In the genomic region with DNA sequence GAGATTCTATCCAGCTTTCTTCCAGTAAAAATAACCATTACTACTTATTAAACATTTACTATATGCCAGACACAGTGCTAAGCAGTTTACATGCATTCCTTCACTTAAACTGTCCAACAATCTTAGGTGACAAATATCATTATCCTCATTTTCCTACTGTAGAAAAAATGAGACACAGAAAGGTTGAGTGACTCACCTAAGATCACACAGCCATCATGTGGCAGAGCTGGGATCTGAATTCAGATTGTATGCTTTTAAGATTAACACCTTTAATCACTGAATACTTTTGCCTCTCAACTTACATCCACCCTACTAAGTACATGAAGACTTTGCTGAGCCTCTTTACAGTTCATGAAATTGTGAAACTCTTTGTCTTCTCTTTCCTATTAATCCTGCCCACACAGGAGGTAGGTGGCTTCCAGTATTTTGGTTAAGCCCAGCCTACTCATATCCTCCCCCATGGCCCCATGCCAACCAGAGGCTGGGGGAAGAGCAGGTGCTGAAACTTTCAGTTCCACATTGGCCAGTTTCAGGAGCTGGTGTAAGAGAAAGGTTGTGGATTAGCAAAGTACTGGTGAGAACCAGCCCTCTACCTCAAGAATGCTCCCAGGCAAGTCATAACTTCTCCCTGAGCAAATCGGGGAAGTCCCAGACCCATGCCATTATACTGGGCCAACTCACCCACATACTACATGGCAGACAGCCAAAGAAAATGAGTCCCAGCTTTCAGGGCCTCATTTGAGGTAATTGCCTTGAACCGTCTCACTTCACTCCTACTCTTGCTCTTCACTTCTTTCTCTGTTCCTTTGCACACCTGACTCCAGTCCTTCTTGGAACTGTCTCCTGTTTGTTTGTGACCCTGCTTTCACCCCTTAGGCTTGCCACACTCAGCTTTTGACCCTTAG, we compare ENCODE assay signal across 9 cellular contexts.
A peak's percentile ranks its signal among the peaks of the same experiment; 100 is the strongest.
DNase-seq lines count a peak whose midpoint lies in the region; ATAC-seq and TF ChIP-seq lines count a peak whose summit lies in the region.
"Had no signal": no experiment of that assay in that cellular context is flagged by ENCODE, and none has a peak within 500 bp of the region (broad histone marks: within the 10 kb centered on the region; RNA-seq: fewer than 3 reads in every experiment).

No MANE protein-coding gene starts in this region.

- no peak for TF ChIP-seq CTCF in MCF 10A (IDR thresholded peaks at IDR 0.05; ENCODE audit: unreplicated experiment)

- H3K36me3 Mint-ChIP-seq in MCF 10A (ENCODE audit: insufficient read depth, unreplicated experiment) (no peaks in the 10 kb centered on the region), T-helper 17 cell (ENCODE audit: low read depth) (no peaks in the 10 kb centered on the region)
- H3K36me3 Mint-ChIP-seq: IgD-negative memory B cell had no signal

- DNase-seq in HS-27A (ENCODE audit: low read depth) (peak; percentile 8), MCF 10A (ENCODE audit: unreplicated experiment) (peak; percentile 96), NCI-H2107 treated with DMSO at 0.1 percent for 48 hours (lab: John Stamatoyannopoulos, UW; ENCODE audit: unreplicated experiment) (no peak), T-helper 17 cell (no peak), NCI-H2227 treated with DMSO at 0.1 percent for 48 hours (lab: John Stamatoyannopoulos, UW) (no peak), NCI-H748 treated with DMSO at 0.1 percent for 48 hours (lab: John Stamatoyannopoulos, UW) (no peak)

- intact Hi-C loops in MCF 10A (cut with micrococcal nuclease) = loop anchor here (1.0 kb wide), 1 partner anchor 23 kb away; no protein-coding TSS in a partner anchor

- CTCF ChIA-PET in MCF 10A (lab: Yijun Ruan, JAX) = interaction anchor here (0.5 to 1.3 kb wide), 2 partner anchors 12 to 571 kb away, joined by 3 read pairs; no protein-coding TSS in a partner anchor

- H3K27me3 Mint-ChIP-seq in MCF 10A (ENCODE audit: insufficient read depth, unreplicated experiment) = peaks cover 77% of the 10 kb centered on the region
- no peaks in the 10 kb centered on the region for H3K27me3 Mint-ChIP-seq in T-helper 17 cell
- H3K27me3 Mint-ChIP-seq: IgD-negative memory B cell had no signal

- H3K27ac Mint-ChIP-seq in MCF 10A (ENCODE audit: low read depth, unreplicated experiment) (no peak overlapping the region), T-helper 17 cell (no peak overlapping the region)

- H3K4me3 Mint-ChIP-seq in MCF 10A (ENCODE audit: unreplicated experiment) = no peak overlapping the region
- H3K4me3 Mint-ChIP-seq in T-helper 17 cell = no peak overlapping the region
- H3K4me3 Mint-ChIP-seq: IgD-negative memory B cell had no signal

- no TSS peak for BruUV-seq in MCF 10A (replicated peaks; lab: Mats Ljungman, UMichigan)

- H3K4me1 Mint-ChIP-seq in MCF 10A (ENCODE audit: insufficient read depth, unreplicated experiment) (peaks cover 21% of the 10 kb centered on the region), T-helper 17 cell (no peaks in the 10 kb centered on the region)
- H3K4me1 Mint-ChIP-seq: IgD-negative memory B cell had no signal

- no peaks in the 10 kb centered on the region for H3K9me3 ChIP-seq in T-helper 17 cell (ENCODE audit: control insufficient read depth, low read length, poor library complexity, severe bottlenecking)

- ATAC-seq in GM18508 (IDR thresholded peaks at IDR 0.05; ENCODE audit: insufficient read depth, unreplicated experiment) (peak; percentile 89), GM21619 (IDR thresholded peaks at IDR 0.05; ENCODE audit: unreplicated experiment) (peak; percentile 97), T-helper 17 cell (no peak)

- POLR2A ChIA-PET in MCF 10A (lab: Yijun Ruan, JAX) = interaction anchor here (0.6 to 1.3 kb wide), 5 partner anchors 23 to 565 kb away, joined by 3 to 5 read pairs (median 3); no protein-coding TSS in a partner anchor

- H3K9me3 Mint-ChIP-seq in MCF 10A (ENCODE audit: unreplicated experiment) = no peaks in the 10 kb centered on the region
- H3K9me3 Mint-ChIP-seq: IgD-negative memory B cell had no signal

Comparison
In these comparisons a context has a peak if more than half of its experiments do, and no peak if none do; other contexts are left out.
1. DNase-seq: peak in HS-27A (single experiment) and MCF 10A (single experiment); none in NCI-H2107 treated with DMSO at 0.1 percent for 48 hours (single experiment), T-helper 17 cell (0 of 3), NCI-H2227 treated with DMSO at 0.1 percent for 48 hours (single experiment) and NCI-H748 treated with DMSO at 0.1 percent for 48 hours (single experiment).